34 cellular contexts compared by ENCODE assay signal in genomic region chr4:58050439-58050838, GRCh38.
"Had no signal": no experiment of that assay in that cellular context is flagged by ENCODE, and none has a peak within 500 bp of the region (broad histone marks: within the 10 kb centered on the region; RNA-seq: fewer than 3 reads in every experiment).

No MANE protein-coding gene starts in this region.

- H3K4me3 ChIP-seq: adrenal gland, body of pancreas, breast epithelium, cardiac muscle cell had no signal

- H3K9me3 ChIP-seq: adrenal gland, body of pancreas, breast epithelium had no signal

- H3K4me1 ChIP-seq: adrenal gland, body of pancreas had no signal

- FAIRE-seq: astrocyte, bronchial epithelial cell had no signal

- H3K36me3 ChIP-seq: adrenal gland, brain microvascular endothelial cell, breast epithelium, cardiac muscle cell had no signal

- H3K27ac ChIP-seq: adrenal gland, body of pancreas, brain microvascular endothelial cell, breast epithelium, cardiac muscle cell had no signal

- ATAC-seq: activated naive CD4-positive, alpha-beta T cell treated with anti-CD3 and anti-CD28 coated beads, Interleukin-2, amount 50 U/mL, for 72 hours; activated naive CD8-positive, alpha-beta T cell treated with anti-CD3 and anti-CD28 coated beads, Interleukin-2, amount 50 U/mL, for 24 hours; activated T-cell treated with anti-CD3 and anti-CD28 coated beads, Interleukin-2, amount 50 U/mL, for 4 hours; activated T-cell treated with anti-CD3 and anti-CD28 coated beads, Interleukin-2, amount 50 U/mL, for 72 hours; activated T-helper 17 cell treated with anti-CD3 and anti-CD28 coated beads, Interleukin-2, amount 50 U/mL, for 72 hours; body of pancreas had no signal

- DNase-seq: activated effector memory CD4-positive, alpha-beta T cell treated with anti-CD3 and anti-CD28 coated beads, Interleukin-2, amount 50 U/mL, for 16 hours; activated effector memory CD4-positive, alpha-beta T cell treated with Interleukin-2 at 50 U/mL for 16 hours; activated gamma-delta T cell; activated gamma-delta T cell treated with Interleukin-2 at 50 U/mL for 16 hours; activated naive CD4-positive, alpha-beta T cell; activated naive CD4-positive, alpha-beta T cell treated with anti-CD3 and anti-CD28 coated beads for 36 hours; activated naive CD4-positive, alpha-beta T cell treated with anti-CD3 and anti-CD28 coated beads, Interleukin-2, amount 10 ng/mL, durations not matched to agents 7 days and 5 days; activated naive CD4-positive, alpha-beta T cell treated with anti-CD3 and anti-CD28 coated beads, Interleukin-2, amount 50 U/mL, for 16 hours; activated naive CD4-positive, alpha-beta T cell treated with Interleukin-2 at 50 U/mL for 16 hours; activated naive CD8-positive, alpha-beta T cell treated with anti-CD3 and anti-CD28 coated beads for 36 hours; activated naive CD8-positive, alpha-beta T cell treated with anti-CD3 and anti-CD28 coated beads, Interleukin-2, amount 10 ng/mL, durations not matched to agents 7 days and 5 days; activated naive CD8-positive, alpha-beta T cell treated with anti-CD3 and anti-CD28 coated beads, Interleukin-2, amount 50 U/mL, for 24 hours; activated T-cell treated with anti-CD3 and anti-CD28 coated beads for 4 hours; activated T-cell treated with anti-CD3 and anti-CD28 coated beads, Interleukin-2, amount 50 U/mL, for 1 hour; activated T-cell treated with anti-CD3 and anti-CD28 coated beads, Interleukin-2, amount 50 U/mL, for 24 hours; activated T-cell treated with anti-CD3 and anti-CD28 coated beads, Interleukin-2, amount 50 U/mL, for 4 hours; activated T-cell treated with anti-CD3 and anti-CD28 coated beads, Interleukin-2, amount 50 U/mL, for 48 hours; activated T-cell treated with anti-CD3 and anti-CD28 coated beads, Interleukin-2, amount 50 U/mL, for 72 hours; adrenal gland; amniotic stem cell; amygdala; anterior cingulate cortex; aorta; body of pancreas; brain microvascular endothelial cell; caudate nucleus; central memory CD4-positive, alpha-beta T cell; cerebellar nuclear complex had no signal

- H3K27me3 ChIP-seq: adrenal gland, body of pancreas, brain microvascular endothelial cell, breast epithelium, cardiac muscle cell had no signal
